ENCODE assay signal across 2 cellular contexts in genomic region chr11:124756033-124756752, GRCh38.
TF ChIP-seq lines count a peak whose summit lies in the region.

No MANE protein-coding gene starts in this region.

TF ChIP-seq in GM12891, 5 proteins besides CTCF, POLR2A, EP300 and RAD21:
- TF ChIP-seq TAF1 (IDR thresholded peaks at IDR 0.05; ENCODE audit: low read depth, low read length) = no peak

TF ChIP-seq in IMR-90, 13 proteins besides CTCF, POLR2A, EP300 and RAD21:
- TF ChIP-seq BHLHE40 (IDR thresholded peaks at IDR 0.05; ENCODE audit: low read depth, low read length) = no peak
- TF ChIP-seq CHD1 (IDR thresholded peaks at IDR 0.05; ENCODE audit: low read depth, low read length) = no peak
- no peak for TF ChIP-seq MXI1 (IDR thresholded peaks at IDR 0.05; ENCODE audit: borderline replicate concordance, low read depth, low read length)
- TF ChIP-seq NFE2L2 (IDR thresholded peaks at IDR 0.05; ENCODE audit: low read depth, low read length) = no peak
- no peak for TF ChIP-seq MAFK (IDR thresholded peaks at IDR 0.05; ENCODE audit: low read depth, low read length)
- no peak for TF ChIP-seq RCOR1 (IDR thresholded peaks at IDR 0.05; ENCODE audit: insufficient replicate concordance, low read length)
- no peak for TF ChIP-seq RFX5 (IDR thresholded peaks at IDR 0.05; ENCODE audit: low read depth, low read length)
- no peak for TF ChIP-seq CEBPB (IDR thresholded peaks at IDR 0.05; ENCODE audit: low read depth, low read length)
- TF ChIP-seq USF2 (IDR thresholded peaks at IDR 0.05; ENCODE audit: low read depth, low read length) = no peak
- TF ChIP-seq ELK1 (IDR thresholded peaks at IDR 0.05; ENCODE audit: borderline replicate concordance, low read depth, low read length) = no peak
- no peak for TF ChIP-seq MAZ (IDR thresholded peaks at IDR 0.05; ENCODE audit: borderline replicate concordance, low read depth, low read length)
- no peak for TF ChIP-seq FOS (IDR thresholded peaks at IDR 0.05; ENCODE audit: low read depth, low read length)
- TF ChIP-seq SMC3 (IDR thresholded peaks at IDR 0.05; ENCODE audit: low read depth, low read length) = no peak
